ENCODE assay signal across 8 cellular contexts in genomic region chr17:32483451-32484019, GRCh38. TPM values are rescaled to one million over a fixed set of nuclear protein-coding genes. Genes with fewer than 3 reads are reported as not detected.
A peak's percentile ranks its signal among the peaks of the same experiment; 100 is the strongest.
DNase-seq lines count a peak whose midpoint lies in the region; ATAC-seq and TF ChIP-seq lines count a peak whose summit lies in the region.

No MANE protein-coding gene starts in this region.

- H3K27ac ChIP-seq in WERI-Rb-1 (peak overlapping the region; percentile 60), mesodermal cell (ENCODE audit: low read depth, low read length, severe bottlenecking) (peak overlapping the region; percentile 55)

- peaks cover 42% of the 10 kb centered on the region for H3K36me3 ChIP-seq in WERI-Rb-1
- peaks cover 51% of the 10 kb centered on the region for H3K36me3 ChIP-seq in mesodermal cell (ENCODE audit: control insufficient read depth, insufficient read depth, low read length)

- peak; percentile 88 for TF ChIP-seq CTCF in AG09309 (IDR thresholded peaks at IDR 0.05; ENCODE audit: control insufficient read depth, insufficient read depth, low read depth, low read length, missing control alignments)
- peak; percentile 81 for TF ChIP-seq CTCF in GM13976 (IDR thresholded peaks at IDR 0.05; ENCODE audit: borderline replicate concordance, control extremely low read depth, extremely low read depth, insufficient read depth, missing control alignments)
- TF ChIP-seq CTCF in WERI-Rb-1 (IDR thresholded peaks at IDR 0.05; ENCODE audit: low read depth, low read length), result peak; percentile 92

- no peak for ATAC-seq in GM21360 (IDR thresholded peaks at IDR 0.05; ENCODE audit: unreplicated experiment)

- H3K9me3 ChIP-seq in WERI-Rb-1 (ENCODE audit: severe bottlenecking) (no peaks in the 10 kb centered on the region), mesodermal cell (ENCODE audit: control insufficient read depth, low read length) (no peaks in the 10 kb centered on the region)

- peaks cover 18% of the 10 kb centered on the region for H3K4me1 ChIP-seq in mesodermal cell (ENCODE audit: control insufficient read depth, insufficient read depth, low read length, poor library complexity, severe bottlenecking)

- H3K4me3 ChIP-seq in AG09309 (ENCODE audit: control insufficient read depth, low read depth, low read length) (no peak overlapping the region), WERI-Rb-1 (ENCODE audit: low read depth, low read length) (no peak overlapping the region), mesodermal cell (ENCODE audit: extremely low read depth, insufficient read depth, low read length, poor library complexity, severe bottlenecking) (no peak overlapping the region)

- in situ Hi-C loops in GM13976 (cut with MboI; ENCODE audit: low sequenced_read_pairs, unreplicated experiment), result loop anchor here (10.0 kb wide), 1 partner anchor 281 kb away; no protein-coding TSS in a partner anchor

- no peak for TF ChIP-seq POLR2A in erythroblast (IDR thresholded peaks at IDR 0.05; ENCODE audit: low read length)

- WGBS in mesodermal cell (ENCODE audit: insufficient coverage in 2 of 2), 2 experiments, result 14 to 19% methylated on average over 3 to 7 of the region's 7 CpGs

- DNase-seq in AG09309 (ENCODE audit: low read depth) (peak; percentile 68), GM13976 (ENCODE audit: low spot score) (peak; percentile 83), NCI-H2107 (lab: John Stamatoyannopoulos, UW) (peak; percentile 63), WERI-Rb-1 (peak; percentile 75), erythroblast (lab: John Stamatoyannopoulos, UW) (peak; percentile 37 to 38), ureter (ENCODE audit: low spot score) (peak; percentile 67)

- no peaks in the 10 kb centered on the region for H3K27me3 ChIP-seq in WERI-Rb-1 (ENCODE audit: insufficient read depth, low read depth, severe bottlenecking)

RNA-seq across cellular contexts. Expression of gene CDK5R1, which starts 3.3 kb away (rescaled TPM):
- polyA plus RNA-seq in mesodermal cell (2013, experiment 1 of 2), result 6.6 TPM
- polyA plus RNA-seq in mesodermal cell (2013, experiment 2 of 2), result 4.0 TPM
- 0.83 TPM for total RNA-seq in ureter

RNA-seq across cellular contexts. Expression of gene PSMD11, which starts 39.2 kb away (rescaled TPM):
- 87.2 TPM for polyA plus RNA-seq in mesodermal cell (2013, experiment 1 of 2)
- 87.4 TPM for polyA plus RNA-seq in mesodermal cell (2013, experiment 2 of 2)
- total RNA-seq in ureter, result 80.9 TPM
